9 cellular contexts compared by ENCODE assay signal in genomic region chr11:84437129-84438123, GRCh38.
A peak's percentile ranks its signal among the peaks of the same experiment; 100 is the strongest.
DNase-seq lines count a peak whose midpoint lies in the region; ATAC-seq and TF ChIP-seq lines count a peak whose summit lies in the region.
"Had no signal": no experiment of that assay in that cellular context is flagged by ENCODE, and none has a peak within 500 bp of the region (broad histone marks: within the 10 kb centered on the region; RNA-seq: fewer than 3 reads in every experiment).

No MANE protein-coding gene starts in this region.

- H3K4me3 Mint-ChIP-seq in activated naive CD8-positive, alpha-beta T cell treated with anti-CD3 and anti-CD28 coated beads, Interleukin-2, amount 50 U/mL, for 24 hours: no peak overlapping the region

- H4K20me1 ChIP-seq in OCI-LY1 (ENCODE audit: insufficient read depth, low read length): no peaks in the 10 kb centered on the region

- H3K4me2 ChIP-seq in OCI-LY1 (ENCODE audit: low read length): peak overlapping the region; percentile 39; the same call in 1 of the 2 replicates

- H3F3A ChIP-seq in OCI-LY1 (ENCODE audit: insufficient read depth, low read length): no peaks in the 10 kb centered on the region

- no peak overlapping the region for H3K27ac ChIP-seq in OCI-LY1 (ENCODE audit: low read depth, low read length, poor library complexity, severe bottlenecking)
- H3K27ac ChIP-seq: ovary had no signal

- H3K9me3 ChIP-seq in OCI-LY1 (ENCODE audit: low read length): no peaks in the 10 kb centered on the region
- H3K9me3 ChIP-seq: ovary had no signal

- TF ChIP-seq CTCF in OCI-LY1 (IDR thresholded peaks at IDR 0.05; ENCODE audit: low read length): no peak

- no peaks in the 10 kb centered on the region for H3K79me2 ChIP-seq in OCI-LY1 (ENCODE audit: insufficient read depth, low read length)

- DNase-seq in NCI-H82 (lab: John Stamatoyannopoulos, UW) (peak; percentile 11), NCI-H82 treated with DMSO at 0.1 percent for 48 hours (lab: John Stamatoyannopoulos, UW; ENCODE audit: unreplicated experiment) (no peak), ureter (ENCODE audit: low spot score) (peak; percentile 51)
- DNase-seq in activated T-cell treated with anti-CD3 and anti-CD28 coated beads, Interleukin-2, amount 50 U/mL, for 1 hour: no peak
- DNase-seq in activated naive CD8-positive, alpha-beta T cell treated with anti-CD3 and anti-CD28 coated beads, Interleukin-2, amount 50 U/mL, for 24 hours: no peak

- peaks cover 3% of the 10 kb centered on the region for H3K4me1 ChIP-seq in OCI-LY1 (ENCODE audit: insufficient read depth, low read length, severe bottlenecking)

- no peaks in the 10 kb centered on the region for H3K9me2 ChIP-seq in OCI-LY1 (ENCODE audit: low read depth, low read length)

- H3K27me3 Mint-ChIP-seq in activated naive CD8-positive, alpha-beta T cell treated with anti-CD3 and anti-CD28 coated beads, Interleukin-2, amount 50 U/mL, for 24 hours: peaks cover 3% of the 10 kb centered on the region

- no peaks in the 10 kb centered on the region for H3K4me1 Mint-ChIP-seq in activated naive CD8-positive, alpha-beta T cell treated with anti-CD3 and anti-CD28 coated beads, Interleukin-2, amount 50 U/mL, for 24 hours

- H3K4me3 ChIP-seq in OCI-LY1 (ENCODE audit: low read depth, low read length, poor library complexity, severe bottlenecking) (peak overlapping the region; percentile 13), iPS-11a (ENCODE audit: low read depth, low read length) (peak overlapping the region; percentile 37)
- H3K4me3 ChIP-seq: ovary had no signal

- no peak overlapping the region for H3K9ac ChIP-seq in OCI-LY1 (ENCODE audit: low read length)

- no peak overlapping the region for H3K27ac Mint-ChIP-seq in activated naive CD8-positive, alpha-beta T cell treated with anti-CD3 and anti-CD28 coated beads, Interleukin-2, amount 50 U/mL, for 24 hours

- H2AFZ ChIP-seq in OCI-LY1 (ENCODE audit: low read length): no peak overlapping the region

- peak; percentile 84 for ATAC-seq in HG03097 (IDR thresholded peaks at IDR 0.05; ENCODE audit: low FRiP score, unreplicated experiment)
- ATAC-seq in activated naive CD8-positive, alpha-beta T cell treated with anti-CD3 and anti-CD28 coated beads, Interleukin-2, amount 50 U/mL, for 24 hours: no peak

- no peaks in the 10 kb centered on the region for H3K36me3 Mint-ChIP-seq in activated naive CD8-positive, alpha-beta T cell treated with anti-CD3 and anti-CD28 coated beads, Interleukin-2, amount 50 U/mL, for 24 hours (ENCODE audit: low read depth)

- H3K27me3 ChIP-seq in OCI-LY1 (ENCODE audit: insufficient read depth, low read length): no peaks in the 10 kb centered on the region
- H3K27me3 ChIP-seq: ovary had no signal

- peaks cover 9% of the 10 kb centered on the region for H3K9me3 Mint-ChIP-seq in activated naive CD8-positive, alpha-beta T cell treated with anti-CD3 and anti-CD28 coated beads, Interleukin-2, amount 50 U/mL, for 24 hours

- H3K36me3 ChIP-seq in OCI-LY1 (ENCODE audit: insufficient read depth, low read length): no peaks in the 10 kb centered on the region
- H3K36me3 ChIP-seq: ovary had no signal

Comparison
In these comparisons a context has a peak if more than half of its experiments do, and no peak if none do; other contexts are left out.
1. DNase-seq: peak in NCI-H82 (single experiment) and ureter (single experiment); none in NCI-H82 treated with DMSO at 0.1 percent for 48 hours (single experiment), activated T-cell treated with anti-CD3 and anti-CD28 coated beads, Interleukin-2, amount 50 U/mL, for 1 hour (single experiment) and activated naive CD8-positive, alpha-beta T cell treated with anti-CD3 and anti-CD28 coated beads, Interleukin-2, amount 50 U/mL, for 24 hours (single experiment).